ENCODE assay signal across 17 cellular contexts in genomic region chr2:152309352-152310214, GRCh38. TPM values are rescaled to one million over a fixed set of nuclear protein-coding genes. Genes with fewer than 3 reads are reported as not detected.
DNase-seq lines count a peak whose midpoint lies in the region; ATAC-seq and TF ChIP-seq lines count a peak whose summit lies in the region.
"Had no signal": no experiment of that assay in that cellular context is flagged by ENCODE, and none has a peak within 500 bp of the region (broad histone marks: within the 10 kb centered on the region; RNA-seq: fewer than 3 reads in every experiment).

No MANE protein-coding gene starts in this region.

- H3K4me3 Mint-ChIP-seq in activated naive CD4-positive, alpha-beta T cell treated with anti-CD3 and anti-CD28 coated beads, Interleukin-2, amount 50 U/mL, for 24 hours: no peak overlapping the region
- H3K4me3 Mint-ChIP-seq in activated naive CD4-positive, alpha-beta T cell treated with anti-CD3 and anti-CD28 coated beads, Interleukin-2, amount 10 ng/mL, durations not matched to agents 7 days and 5 days: no peak overlapping the region
- H3K4me3 Mint-ChIP-seq in T-helper 17 cell: no peak overlapping the region
- H3K4me3 Mint-ChIP-seq: CD8-positive, alpha-beta memory T cell; HFFc6 had no signal

- H2AFZ ChIP-seq in IMR-90 (replicated peaks; ENCODE audit: low read length, poor library complexity) (peak overlapping the region; percentile 41), neuronal stem cell (ENCODE audit: low read length) (no peak overlapping the region)

- no peak overlapping the region for H2BK15ac ChIP-seq in IMR-90 (ENCODE audit: low read depth, low read length)
- H2BK15ac ChIP-seq in neuronal stem cell (ENCODE audit: low read length): no peak overlapping the region

- TF ChIP-seq RAD21 in IMR-90 (IDR thresholded peaks at IDR 0.05; ENCODE audit: low read length): no peak

- no peak for ATAC-seq in IMR-90 (ENCODE audit: low read depth)
- peak; percentile 26; the same call in 1 of the 3 replicates for ATAC-seq in RWPE2 (ENCODE audit: low read depth)
- ATAC-seq in T-helper 17 cell: no peak
- ATAC-seq: K562 had no signal

- H3K4ac ChIP-seq in IMR-90 (ENCODE audit: low read depth, low read length): no peak overlapping the region
- H3K4ac ChIP-seq in neuronal stem cell (ENCODE audit: low read length): no peak overlapping the region

- H4K8ac ChIP-seq in IMR-90 (ENCODE audit: low read depth in 2 of 2, low read length in 2 of 2) (no peak overlapping the region), neuronal stem cell (ENCODE audit: low read depth, low read length) (peak overlapping the region; percentile 52)

- H3K27ac Mint-ChIP-seq in activated naive CD4-positive, alpha-beta T cell treated with anti-CD3 and anti-CD28 coated beads, Interleukin-2, amount 50 U/mL, for 24 hours: peak overlapping the region; percentile 23
- no peak overlapping the region for H3K27ac Mint-ChIP-seq in activated naive CD4-positive, alpha-beta T cell treated with anti-CD3 and anti-CD28 coated beads, Interleukin-2, amount 10 ng/mL, durations not matched to agents 7 days and 5 days
- no peak overlapping the region for H3K27ac Mint-ChIP-seq in T-helper 17 cell
- H3K27ac Mint-ChIP-seq: HFFc6 had no signal

- H3K4me1 Mint-ChIP-seq in activated naive CD4-positive, alpha-beta T cell treated with anti-CD3 and anti-CD28 coated beads, Interleukin-2, amount 50 U/mL, for 24 hours: no peaks in the 10 kb centered on the region
- H3K4me1 Mint-ChIP-seq in activated naive CD4-positive, alpha-beta T cell treated with anti-CD3 and anti-CD28 coated beads, Interleukin-2, amount 10 ng/mL, durations not matched to agents 7 days and 5 days: no peaks in the 10 kb centered on the region
- no peaks in the 10 kb centered on the region for H3K4me1 Mint-ChIP-seq in T-helper 17 cell
- H3K4me1 Mint-ChIP-seq: CD8-positive, alpha-beta memory T cell had no signal

- H2AK5ac ChIP-seq in IMR-90 (ENCODE audit: low read depth, low read length) (no peak overlapping the region), neuronal stem cell (ENCODE audit: low read depth, low read length) (no peak overlapping the region)

- H3K4me2 ChIP-seq in IMR-90 (ENCODE audit: low read depth, low read length): no peak overlapping the region
- H3K4me2 ChIP-seq in neuronal stem cell (ENCODE audit: insufficient read depth, low read length, poor library complexity, severe bottlenecking): no peak overlapping the region
- H3K4me2 ChIP-seq: BLaER1 had no signal

- H4K5ac ChIP-seq in IMR-90 (ENCODE audit: low read depth, low read length): no peak overlapping the region

- H3K9me3 ChIP-seq in IMR-90 (ENCODE audit: control insufficient read depth, insufficient read depth, low read length) (no peaks in the 10 kb centered on the region), RWPE2 (ENCODE audit: severe bottlenecking) (no peaks in the 10 kb centered on the region), neuronal stem cell (replicated peaks in 1 of 2; ENCODE audit: control insufficient read depth in 2 of 2, insufficient read depth in 1 of 2, low read depth in 1 of 2, low read length in 2 of 2) (peaks cover 0 to 3% of the 10 kb centered on the region in 2 donors), MG63 (no peaks in the 10 kb centered on the region), T-helper 17 cell (ENCODE audit: control insufficient read depth, low read length, poor library complexity, severe bottlenecking) (no peaks in the 10 kb centered on the region)

- no peaks in the 10 kb centered on the region for H3K36me3 Mint-ChIP-seq in activated naive CD4-positive, alpha-beta T cell treated with anti-CD3 and anti-CD28 coated beads, Interleukin-2, amount 50 U/mL, for 24 hours
- no peaks in the 10 kb centered on the region for H3K36me3 Mint-ChIP-seq in activated naive CD4-positive, alpha-beta T cell treated with anti-CD3 and anti-CD28 coated beads, Interleukin-2, amount 10 ng/mL, durations not matched to agents 7 days and 5 days
- H3K36me3 Mint-ChIP-seq in T-helper 17 cell (ENCODE audit: low read depth): no peaks in the 10 kb centered on the region
- H3K36me3 Mint-ChIP-seq: CD8-positive, alpha-beta memory T cell had no signal

- H3K27me3 ChIP-seq in IMR-90 (ENCODE audit: control insufficient read depth, insufficient read depth, low read length) (no peaks in the 10 kb centered on the region), RWPE2 (ENCODE audit: insufficient read depth, poor library complexity, severe bottlenecking) (no peaks in the 10 kb centered on the region), neuronal stem cell (ENCODE audit: control insufficient read depth in 3 of 3, insufficient read depth in 3 of 3, low read depth in 1 of 3, low read length in 3 of 3) (no peaks in the 10 kb centered on the region), MG63 (no peaks in the 10 kb centered on the region)
- H3K27me3 ChIP-seq: BLaER1 had no signal

- in situ Hi-C loops in IMR-90 (cut with MboI; ENCODE audit: low sequenced_read_pairs): no loop called here

- no peaks in the 10 kb centered on the region for H3K9me1 ChIP-seq in IMR-90 (ENCODE audit: insufficient read depth, low read length)

- intact Hi-C loops in IMR-90 (cut with micrococcal nuclease): no loop called here

- TF ChIP-seq CTCF in IMR-90 (conservative IDR thresholded peaks at IDR 0.05; ENCODE audit: low read depth, low read length): no peak
- no peak for TF ChIP-seq CTCF in RWPE2 (IDR thresholded peaks at IDR 0.05; ENCODE audit: poor library complexity, severe bottlenecking)
- no peak for TF ChIP-seq CTCF in GM10266 (IDR thresholded peaks at IDR 0.05; ENCODE audit: control insufficient read depth, insufficient read depth, low read depth, missing control alignments)

- no peak for DNase-seq in activated naive CD4-positive, alpha-beta T cell treated with anti-CD3 and anti-CD28 coated beads, Interleukin-2, amount 10 ng/mL, durations not matched to agents 7 days and 5 days
- DNase-seq in IMR-90 (no peak), RWPE2 (ENCODE audit: low spot score) (no peak), neuronal stem cell (ENCODE audit: low spot score) (no peak), MG63 (no peak), T-helper 17 cell (no peak), GM10266 (ENCODE audit: extremely low spot score) (no peak)
- DNase-seq: AML-193; Caco-2; CD8-positive, alpha-beta memory T cell; DND-41; GDM1; HCEC 1CT; HFFc6 had no signal

- CTCF ChIA-PET in activated naive CD4-positive, alpha-beta T cell treated with anti-CD3 and anti-CD28 coated beads, Interleukin-2, amount 10 ng/mL, durations not matched to agents 7 days and 5 days (lab: Charles Lee): no interaction called here
- CTCF ChIA-PET in IMR-90 (lab: Yijun Ruan, JAX): interaction anchor here (0.6 kb wide), 1 partner anchor 31 kb away, joined by 3 read pairs; no protein-coding TSS in a partner anchor

- no peak overlapping the region for H3K56ac ChIP-seq in IMR-90 (ENCODE audit: extremely low read depth, insufficient read depth, low read length)

- 72% methylated on average over 4 of the region's 13 CpGs; no CpG with 5 or more reads in 1 of the 2 experiments for WGBS in IMR-90 (ENCODE audit: extremely low coverage in 2 of 2, insufficient read length in 1 of 2), 2 experiments
- no CpG with 5 or more reads among the region's 13 CpGs for WGBS in neuronal stem cell (ENCODE audit: extremely low coverage in 2 of 2, insufficient read length in 2 of 2, insufficient replicate concordance in 1 of 2), 2 donors

- H3K23ac ChIP-seq in IMR-90 (ENCODE audit: low read depth, low read length): no peak overlapping the region
- no peak overlapping the region for H3K23ac ChIP-seq in neuronal stem cell (ENCODE audit: low read depth, low read length, poor library complexity)

- no peak overlapping the region for H2BK120ac ChIP-seq in IMR-90 (ENCODE audit: low read depth, low read length)
- H2BK120ac ChIP-seq in neuronal stem cell (ENCODE audit: low read depth, low read length): no peak overlapping the region

- no peaks in the 10 kb centered on the region for H3K27me3 Mint-ChIP-seq in activated naive CD4-positive, alpha-beta T cell treated with anti-CD3 and anti-CD28 coated beads, Interleukin-2, amount 50 U/mL, for 24 hours
- H3K27me3 Mint-ChIP-seq in activated naive CD4-positive, alpha-beta T cell treated with anti-CD3 and anti-CD28 coated beads, Interleukin-2, amount 10 ng/mL, durations not matched to agents 7 days and 5 days: no peaks in the 10 kb centered on the region
- H3K27me3 Mint-ChIP-seq in T-helper 17 cell: peaks cover 5% of the 10 kb centered on the region
- H3K27me3 Mint-ChIP-seq: CD8-positive, alpha-beta memory T cell had no signal

- H3K14ac ChIP-seq in IMR-90 (replicated peaks; ENCODE audit: low read depth, low read length) (no peak overlapping the region), neuronal stem cell (ENCODE audit: low read length) (no peak overlapping the region)

- no peak overlapping the region for H3K27ac ChIP-seq in IMR-90 (ENCODE audit: insufficient read depth, low read length)
- H3K27ac ChIP-seq in RWPE2 (ENCODE audit: poor library complexity, severe bottlenecking): peak overlapping the region; percentile 15
- H3K27ac ChIP-seq in neuronal stem cell (replicated peaks; ENCODE audit: low read length): no peak overlapping the region
- H3K27ac ChIP-seq: BLaER1 had no signal

- no peaks in the 10 kb centered on the region for H3K9me3 Mint-ChIP-seq in activated naive CD4-positive, alpha-beta T cell treated with anti-CD3 and anti-CD28 coated beads, Interleukin-2, amount 50 U/mL, for 24 hours
- H3K9me3 Mint-ChIP-seq in activated naive CD4-positive, alpha-beta T cell treated with anti-CD3 and anti-CD28 coated beads, Interleukin-2, amount 10 ng/mL, durations not matched to agents 7 days and 5 days: no peaks in the 10 kb centered on the region
- H3K9me3 Mint-ChIP-seq: CD8-positive, alpha-beta memory T cell had no signal

- H2AK9ac ChIP-seq in IMR-90 (replicated peaks; ENCODE audit: low read depth, low read length, poor library complexity): no peak overlapping the region

- H3K4me3 ChIP-seq in IMR-90 (ENCODE audit: insufficient read depth, low read depth, low read length): no peak overlapping the region
- no peak overlapping the region for H3K4me3 ChIP-seq in RWPE2 (ENCODE audit: severe bottlenecking)
- H3K4me3 ChIP-seq in neuronal stem cell (ENCODE audit: low read length in 2 of 2): no peak overlapping the region
- H3K4me3 ChIP-seq in MG63: no peak overlapping the region
- H3K4me3 ChIP-seq: BLaER1, K562 had no signal

- no TSS peak for BruUV-seq in IMR-90 (replicated peaks; lab: Mats Ljungman, UMichigan)

- H3K79me1 ChIP-seq in IMR-90 (ENCODE audit: low read depth in 1 of 2, low read length in 2 of 2) (no peaks in the 10 kb centered on the region), neuronal stem cell (ENCODE audit: low read depth, low read length) (no peaks in the 10 kb centered on the region)

- H4K91ac ChIP-seq in IMR-90 (ENCODE audit: insufficient read depth, low read depth, low read length): no peak overlapping the region
- H4K91ac ChIP-seq in neuronal stem cell (ENCODE audit: low read depth, low read length, poor library complexity): no peak overlapping the region

- H3K18ac ChIP-seq in IMR-90 (ENCODE audit: low read depth, low read length) (no peak overlapping the region), neuronal stem cell (ENCODE audit: low read length) (no peak overlapping the region)

- no peaks in the 10 kb centered on the region for H3K36me3 ChIP-seq in IMR-90 (ENCODE audit: control insufficient read depth, insufficient read depth, low read length)
- H3K36me3 ChIP-seq in RWPE2 (ENCODE audit: low read depth): no peaks in the 10 kb centered on the region
- H3K36me3 ChIP-seq in neuronal stem cell (replicated peaks in 1 of 2; ENCODE audit: control insufficient read depth in 2 of 2, insufficient read depth in 2 of 2, low read length in 2 of 2): no peaks in the 10 kb centered on the region
- H3K36me3 ChIP-seq in MG63: no peaks in the 10 kb centered on the region
- H3K36me3 ChIP-seq: BLaER1 had no signal

- H4K20me1 ChIP-seq in IMR-90 (ENCODE audit: insufficient read depth, low read length): no peaks in the 10 kb centered on the region
- H4K20me1 ChIP-seq: BLaER1 had no signal

- dilution Hi-C loops in IMR-90 (cut with HindIII; ENCODE audit: low sequenced_read_pairs, unreplicated experiment): no loop called here

- H2BK12ac ChIP-seq in neuronal stem cell (ENCODE audit: low read length): no peak overlapping the region

- POLR2A ChIA-PET in IMR-90 (lab: Charles Lee; ENCODE audit: unreplicated experiment): no interaction called here

- H3K4me1 ChIP-seq in IMR-90 (ENCODE audit: control insufficient read depth, insufficient read depth, low read length): no peaks in the 10 kb centered on the region
- H3K4me1 ChIP-seq in RWPE2 (ENCODE audit: insufficient read depth, poor library complexity, severe bottlenecking): peaks cover 20% of the 10 kb centered on the region
- no peaks in the 10 kb centered on the region for H3K4me1 ChIP-seq in neuronal stem cell (ENCODE audit: control insufficient read depth in 2 of 2, insufficient read depth in 1 of 2, low read depth in 1 of 2, low read length in 2 of 2)
- H3K4me1 ChIP-seq: BLaER1 had no signal

- H2BK20ac ChIP-seq in IMR-90 (ENCODE audit: low read depth, low read length): no peak overlapping the region

- no peak for TF ChIP-seq POLR2A in IMR-90 (IDR thresholded peaks at IDR 0.05; ENCODE audit: low read depth, low read length)

- H3K9ac ChIP-seq in IMR-90 (ENCODE audit: low read depth, low read length) (no peak overlapping the region), neuronal stem cell (ENCODE audit: low read depth, low read length, poor library complexity) (no peak overlapping the region)
- H3K9ac ChIP-seq: BLaER1 had no signal

- H2BK5ac ChIP-seq in IMR-90 (ENCODE audit: low read depth, low read length, poor library complexity, severe bottlenecking) (no peak overlapping the region), neuronal stem cell (ENCODE audit: low read length) (no peak overlapping the region)

RNA-seq across cellular contexts. Expression of gene FMNL2, which starts 25.4 kb away (rescaled TPM):
- total RNA-seq in IMR-90 (2012; rRNA removed) (10.9 and 15.6 TPM in 2 replicates), T-helper 17 cell (under 1 TPM; 0.34 to 0.40 TPM)
- polyA plus RNA-seq in IMR-90 (2012; rRNA removed): 8.5 and 11.4 TPM in 2 replicates
- polyA plus RNA-seq in IMR-90 (2012; cell fraction: cytosol; rRNA removed): 1.8 and 1.9 TPM in 2 replicates
- polyA plus RNA-seq in IMR-90 (2012; cell fraction: nucleus; rRNA removed; ENCODE audit: low replicate concordance): 3.0 and 23.7 TPM in 2 replicates
- polyA plus RNA-seq in neuronal stem cell (2013, experiment 1 of 2): 30.6 TPM
- 30.8 TPM for polyA plus RNA-seq in neuronal stem cell (2013, experiment 2 of 2)
- total RNA-seq in MG63 (2014; rRNA removed; shearing (Covaris generic); ENCODE audit: low replicate concordance): 11.1 and 11.6 TPM in 2 replicates
